ENCODE assay signal across 21 cellular contexts in the genomic region with DNA sequence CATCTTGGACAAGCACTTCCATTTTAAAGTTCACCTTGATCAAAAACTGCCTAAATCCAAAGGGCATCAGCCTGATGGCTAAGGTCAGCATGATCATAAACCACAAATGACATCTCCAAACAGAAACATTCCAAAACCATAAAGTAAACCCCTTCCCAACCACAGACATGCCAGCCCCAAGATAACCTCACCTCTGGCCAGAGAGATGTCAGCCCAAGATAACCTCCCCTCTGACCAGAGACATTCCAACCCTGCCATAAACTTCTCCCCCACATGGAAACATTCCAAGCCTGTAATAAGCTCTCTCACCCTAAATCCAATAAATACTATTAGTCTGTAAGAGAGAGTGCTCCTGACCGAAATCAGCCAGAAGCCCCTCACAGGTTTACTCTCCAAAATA. TPM values are rescaled to one million over a fixed set of nuclear protein-coding genes. Genes with fewer than 3 reads are reported as not detected.
DNase-seq lines count a peak whose midpoint lies in the region; ATAC-seq, FAIRE-seq and TF ChIP-seq lines count a peak whose summit lies in the region.
"Had no signal": no experiment of that assay in that cellular context is flagged by ENCODE, and none has a peak within 500 bp of the region (broad histone marks: within the 10 kb centered on the region; RNA-seq: fewer than 3 reads in every experiment).

No MANE protein-coding gene starts in this region.

- H3K27me3 ChIP-seq in HepG2 (ENCODE audit: control insufficient read depth in 1 of 2, insufficient read depth in 2 of 2, low read length in 2 of 2) (no peaks in the 10 kb centered on the region), right lobe of liver (no peaks in the 10 kb centered on the region), thyroid gland (no peaks in the 10 kb centered on the region)
- H3K27me3 ChIP-seq: BLaER1 treated with 17β-estradiol and CSF1 and Interleukin-3, amounts not matched to agents 10 nM and 100 nM had no signal

- TF ChIP-seq RAD21 in HepG2 (CRISPR knock-in tag; IDR thresholded peaks at IDR 0.05), result no peak

- no peak overlapping the region for H3K27ac ChIP-seq in HepG2 (ENCODE audit: extremely low read length, insufficient read depth, low read length)
- no peak overlapping the region for H3K27ac ChIP-seq in right lobe of liver
- H3K27ac ChIP-seq in thyroid gland, result no peak overlapping the region
- H3K27ac ChIP-seq: GM23248, HL-60 had no signal

- BruUV-seq in HepG2 (replicated peaks; lab: Mats Ljungman, UMichigan), result no TSS peak

- H3K36me3 ChIP-seq in HepG2 (replicated peaks in 1 of 2; ENCODE audit: control insufficient read depth in 1 of 2, insufficient read depth in 2 of 2, low read length in 2 of 2) (no peaks in the 10 kb centered on the region), right lobe of liver (no peaks in the 10 kb centered on the region), thyroid gland (no peaks in the 10 kb centered on the region)
- H3K36me3 ChIP-seq: BLaER1 treated with 17β-estradiol and CSF1 and Interleukin-3, amounts not matched to agents 10 nM and 100 nM had no signal

- H3K4me3 ChIP-seq in HepG2 (replicated peaks in 1 of 3; ENCODE audit: insufficient read depth in 1 of 3, low read depth in 2 of 3, low read length in 3 of 3), result no peak overlapping the region
- no peak overlapping the region for H3K4me3 ChIP-seq in right lobe of liver
- no peak overlapping the region for H3K4me3 ChIP-seq in thyroid gland (replicated peaks in 1 of 3)
- H3K4me3 ChIP-seq: BLaER1 treated with 17β-estradiol and CSF1 and Interleukin-3, amounts not matched to agents 10 nM and 100 nM; GM23248 had no signal

- H4K20me1 ChIP-seq in HepG2 (ENCODE audit: insufficient read depth, low read length), result no peaks in the 10 kb centered on the region
- H4K20me1 ChIP-seq: BLaER1 treated with 17β-estradiol and CSF1 and Interleukin-3, amounts not matched to agents 10 nM and 100 nM had no signal

- H3K9ac ChIP-seq in HepG2 (ENCODE audit: insufficient read depth, low read depth, low read length), result no peak overlapping the region
- H3K9ac ChIP-seq: BLaER1 treated with 17β-estradiol and CSF1 and Interleukin-3, amounts not matched to agents 10 nM and 100 nM; GM23248 had no signal

- ATAC-seq in HepG2 (no peak), right lobe of liver (no peak), GM21717 (IDR thresholded peaks at IDR 0.05; ENCODE audit: unreplicated experiment) (no peak), SK-N-SH treated with all-trans-retinoic acid at 6 μM for 48 hours (no peak)
- ATAC-seq: HCT116 had no signal

- peak; percentile 8 for FAIRE-seq in HepG2 (lab: Jason Lieb, UNC)
- FAIRE-seq in RCC 7860 (lab: Jason Lieb, UNC), result peak; percentile 73
- FAIRE-seq: D721Med, H54 had no signal

- H3K4me1 ChIP-seq in HepG2 (ENCODE audit: insufficient read depth, low read length), result no peaks in the 10 kb centered on the region
- H3K4me1 ChIP-seq in right lobe of liver, result no peaks in the 10 kb centered on the region
- H3K4me1 ChIP-seq in thyroid gland, result no peaks in the 10 kb centered on the region

- CTCF ChIA-PET in HepG2 (lab: Yijun Ruan, JAX; ENCODE audit: low intra/inter-chr PET ratio, low total read pairs), result no interaction called here

- no peak for TF ChIP-seq EP300 in HepG2 (IDR thresholded peaks at IDR 0.05; ENCODE audit: low read depth in 2 of 2, low read length in 2 of 2)
- TF ChIP-seq EP300 in HepG2 (CRISPR knock-in tag; IDR thresholded peaks at IDR 0.05; ENCODE audit: borderline replicate concordance), result no peak

- no peaks in the 10 kb centered on the region for H3K79me2 ChIP-seq in HepG2 (ENCODE audit: insufficient read depth, low read length)

- TF ChIP-seq CTCF in HepG2 (CRISPR knock-in tag; IDR thresholded peaks at IDR 0.05) (no peak), right lobe of liver (IDR thresholded peaks at IDR 0.05) (no peak), thyroid gland (IDR thresholded peaks at IDR 0.05) (no peak)

- no peak overlapping the region for H3K4me2 ChIP-seq in HepG2 (ENCODE audit: low read depth, low read length)

- 3% methylated on average over 1 of the region's 1 CpG for WGBS in HepG2 (ENCODE audit: low lambda C conversion rate)
- 33% methylated on average over 1 of the region's 1 CpG for WGBS in right lobe of liver (ENCODE audit: insufficient coverage, low coverage, low lambda C conversion rate, missing lambda C conversion rate)
- 67 to 82% methylated on average over 1 of the region's 1 CpG for WGBS in thyroid gland, 2 donors

- POLR2A ChIA-PET in HepG2 (lab: Yijun Ruan, JAX), result no interaction called here

- DNase-seq in HepG2 (ENCODE audit: low spot score), result peak; percentile 16
- no peak for DNase-seq in right lobe of liver
- peak; percentile 64 for DNase-seq in RCC 7860 (ENCODE audit: low spot score)
- DNase-seq in islet precursor cell, result peak; percentile 86
- no peak for DNase-seq in thyroid gland
- no peak for DNase-seq in hippocampal formation (lab: John Stamatoyannopoulos, UW)
- DNase-seq: 8988T; ACHN; CD4-positive, alpha-beta T cell; DMS153; DMS79 treated with DMSO at 0.1 percent for 48 hours; EL; GDM1; GM23248 had no signal

- in situ Hi-C loops in HepG2 (cut with HindIII; ENCODE audit: extremely low pct_ligation_motif_present, low pct_unique_long_range_greater_than_20kb), result no loop called here

- H2AFZ ChIP-seq in HepG2 (ENCODE audit: low read length), result no peak overlapping the region
- H2AFZ ChIP-seq: GM23248 had no signal

- intact Hi-C loops in HepG2 (cut with micrococcal nuclease; ENCODE audit: unreplicated experiment) (no loop called here), right lobe of liver (cut with DNase I) (no loop called here), thyroid gland (cut with DNase I) (no loop called here)

- H3K9me3 ChIP-seq in HepG2 (ENCODE audit: low read length) (no peaks in the 10 kb centered on the region), right lobe of liver (no peaks in the 10 kb centered on the region), thyroid gland (no peaks in the 10 kb centered on the region)
- H3K9me3 ChIP-seq: BLaER1 treated with 17β-estradiol and CSF1 and Interleukin-3, amounts not matched to agents 10 nM and 100 nM had no signal

- no peak for TF ChIP-seq POLR2A in HepG2 (IDR thresholded peaks at IDR 0.05; ENCODE audit: insufficient read depth in 1 of 2, low read depth in 2 of 2, low read length in 2 of 2)
- no peak for TF ChIP-seq POLR2A in right lobe of liver (IDR thresholded peaks at IDR 0.05)
- no peak for TF ChIP-seq POLR2A in thyroid gland (IDR thresholded peaks at IDR 0.05)

TF ChIP-seq in SK-N-SH treated with all-trans-retinoic acid at 6 μM for 48 hours, 23 proteins besides CTCF, POLR2A, EP300 and RAD21:
- TF ChIP-seq ZFP30 (CRISPR knock-in tag; IDR thresholded peaks at IDR 0.05), result no peak
- TF ChIP-seq, protein P1, sequence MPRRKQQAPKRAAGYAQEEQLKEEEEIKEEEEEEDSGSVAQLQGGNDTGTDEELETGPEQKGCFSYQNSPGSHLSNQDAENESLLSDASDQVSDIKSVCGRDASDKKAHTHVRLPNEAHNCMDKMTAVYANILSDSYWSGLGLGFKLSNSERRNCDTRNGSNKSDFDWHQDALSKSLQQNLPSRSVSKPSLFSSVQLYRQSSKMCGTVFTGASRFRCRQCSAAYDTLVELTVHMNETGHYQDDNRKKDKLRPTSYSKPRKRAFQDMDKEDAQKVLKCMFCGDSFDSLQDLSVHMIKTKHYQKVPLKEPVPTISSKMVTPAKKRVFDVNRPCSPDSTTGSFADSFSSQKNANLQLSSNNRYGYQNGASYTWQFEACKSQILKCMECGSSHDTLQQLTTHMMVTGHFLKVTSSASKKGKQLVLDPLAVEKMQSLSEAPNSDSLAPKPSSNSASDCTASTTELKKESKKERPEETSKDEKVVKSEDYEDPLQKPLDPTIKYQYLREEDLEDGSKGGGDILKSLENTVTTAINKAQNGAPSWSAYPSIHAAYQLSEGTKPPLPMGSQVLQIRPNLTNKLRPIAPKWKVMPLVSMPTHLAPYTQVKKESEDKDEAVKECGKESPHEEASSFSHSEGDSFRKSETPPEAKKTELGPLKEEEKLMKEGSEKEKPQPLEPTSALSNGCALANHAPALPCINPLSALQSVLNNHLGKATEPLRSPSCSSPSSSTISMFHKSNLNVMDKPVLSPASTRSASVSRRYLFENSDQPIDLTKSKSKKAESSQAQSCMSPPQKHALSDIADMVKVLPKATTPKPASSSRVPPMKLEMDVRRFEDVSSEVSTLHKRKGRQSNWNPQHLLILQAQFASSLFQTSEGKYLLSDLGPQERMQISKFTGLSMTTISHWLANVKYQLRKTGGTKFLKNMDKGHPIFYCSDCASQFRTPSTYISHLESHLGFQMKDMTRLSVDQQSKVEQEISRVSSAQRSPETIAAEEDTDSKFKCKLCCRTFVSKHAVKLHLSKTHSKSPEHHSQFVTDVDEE (CRISPR knock-in tag; IDR thresholded peaks at IDR 0.05), result no peak
- no peak for TF ChIP-seq GLIS3 (CRISPR knock-in tag; IDR thresholded peaks at IDR 0.05)
TF ChIP-seq in SK-N-SH treated with all-trans-retinoic acid at 6 μM for 48 hours: peak in this region for 0.

RNA-seq across cellular contexts. Expression of a gene that starts 18.6 kb away (rescaled TPM):
- not detected in 2 replicates for total RNA-seq in HepG2 (2016; rRNA removed; fragmentation: Illumina TruSeq; extraction: Trizol)
- total RNA-seq in HepG2 (2016; cell fraction: cytosol; rRNA removed; fragmentation: Illumina TruSeq; extraction: Trizol; ENCODE audit: low read depth), result not detected in 2 replicates
- not detected in 2 replicates for total RNA-seq in HepG2 (2016; cell fraction: insoluble cytoplasmic fraction; rRNA removed; fragmentation: Illumina TruSeq; extraction: Trizol)
- total RNA-seq in HepG2 (2016; cell fraction: membrane; rRNA removed; fragmentation: Illumina TruSeq; extraction: Trizol), result not detected in 2 replicates
- total RNA-seq in HepG2 (2016; cell fraction: nucleus; rRNA removed; fragmentation: Illumina TruSeq; extraction: Trizol), result not detected in 2 replicates
- not detected in 2 replicates for polyA plus RNA-seq in HepG2 (2011; rRNA removed)
- not detected in 2 replicates for polyA plus RNA-seq in HepG2 (2011; cell fraction: cytosol; rRNA removed)
- not detected in 2 replicates for polyA plus RNA-seq in HepG2 (2011; cell fraction: nucleus; rRNA removed)
- polyA plus RNA-seq in HepG2 (2012), result not detected in 2 replicates
- not detected in 2 replicates for polyA plus RNA-seq in HepG2 (2016; cell fraction: cytosol; fragmentation: Illumina TruSeq; extraction: Trizol; ENCODE audit: low read depth)
- polyA plus RNA-seq in HepG2 (2016; cell fraction: insoluble cytoplasmic fraction; fragmentation: Illumina TruSeq; extraction: Trizol; ENCODE audit: low read depth), result not detected in 2 replicates
- polyA plus RNA-seq in HepG2 (2016; cell fraction: membrane; fragmentation: Illumina TruSeq; extraction: Trizol; ENCODE audit: low read depth), result not detected in 2 replicates
- polyA plus RNA-seq in HepG2 (2016; cell fraction: nucleus; fragmentation: Illumina TruSeq; extraction: Trizol; ENCODE audit: insufficient read depth, low read depth), result not detected in 2 replicates
- polyA minus RNA-seq in HepG2 (2011; rRNA and poly(A)+ RNA removed; ENCODE audit: low replicate concordance), result not detected in 2 replicates
- polyA minus RNA-seq in HepG2 (2011; cell fraction: cytosol; rRNA and poly(A)+ RNA removed), result not detected in 2 replicates
- not detected in 2 replicates for polyA minus RNA-seq in HepG2 (2011; cell fraction: nucleus; rRNA and poly(A)+ RNA removed)
- total RNA-seq in right lobe of liver, result 100 to 1,000 TPM in 1 of 6 experiments, 10 to 100 TPM in 3, 1 to 10 TPM in 2; 5.8 to 129 (median 31.9) TPM
- total RNA-seq in thyroid gland, result 10 to 100 TPM in 1 of 4 donors, 1 to 10 TPM in 3; 1.1 to 11.0 (median 3.0) TPM
- total RNA-seq: GM23248 had no signal
- polyA plus RNA-seq: GM23248 had no signal

Comparison
In these comparisons a context has a peak if more than half of its experiments do, and no peak if none do; other contexts are left out.
1. DNase-seq: peak in HepG2 (single experiment), RCC 7860 (single experiment) and islet precursor cell (single experiment); none in right lobe of liver (0 of 3), thyroid gland (0 of 2) and hippocampal formation (0 of 2).